ENCODE assay signal across 22 cellular contexts in genomic region chr6:157432861-157433260, GRCh38. TPM values are rescaled to one million over a fixed set of nuclear protein-coding genes. Genes with fewer than 3 reads are reported as not detected.
DNase-seq lines count a peak whose midpoint lies in the region; ATAC-seq and TF ChIP-seq lines count a peak whose summit lies in the region.
"Had no signal": no experiment of that assay in that cellular context is flagged by ENCODE, and none has a peak within 500 bp of the region (broad histone marks: within the 10 kb centered on the region; RNA-seq: fewer than 3 reads in every experiment).

No MANE protein-coding gene starts in this region.

- H3K4me1 ChIP-seq in gastrocnemius medialis, result peaks cover 24 to 48% of the 10 kb centered on the region in 2 donors
- H3K4me1 ChIP-seq: SJSA1 had no signal

- TF ChIP-seq CTCF in dorsolateral prefrontal cortex (IDR thresholded peaks at IDR 0.05 in 54 of 56, conservative IDR thresholded peaks at IDR 0.05 in 2 of 56; ENCODE audit: low read depth in 1 of 56, partially characterized antibody in 56 of 56) (no peak), gastrocnemius medialis (IDR thresholded peaks at IDR 0.05 in 4 of 5, conservative IDR thresholded peaks at IDR 0.05 in 1 of 5) (no peak)

- H3K4me3 ChIP-seq in dorsolateral prefrontal cortex (no peak overlapping the region), gastrocnemius medialis (no peak overlapping the region)
- H3K4me3 ChIP-seq: GM23338, SJSA1 had no signal

- no peak for TF ChIP-seq POLR2A in gastrocnemius medialis (IDR thresholded peaks at IDR 0.05)

- DNase-seq in DMS 273 (lab: John Stamatoyannopoulos, UW; ENCODE audit: unreplicated experiment) (peak; percentile 9), DMS 273 treated with DMSO at 0.1 percent for 48 hours (lab: John Stamatoyannopoulos, UW) (no peak), DMS79 (lab: John Stamatoyannopoulos, UW) (peak; percentile 58), dorsolateral prefrontal cortex (peak in 3 of 10 donors; percentile 49 to 54 (median 51)), gastrocnemius medialis (no peak), AG20443 (ENCODE audit: low spot score) (no peak), GDM1 (lab: John Stamatoyannopoulos, UW) (no peak)
- DNase-seq: BE2C; CD8-positive, alpha-beta memory T cell; GF-D8; H9; KBM-7; MV-4-11; NCI-H1105; NCI-H1436 treated with DMSO at 0.1 percent for 48 hours; NCI-H187 treated with DMSO at 0.1 percent for 48 hours; NCI-H2107; NCI-H524 treated with DMSO at 0.1 percent for 48 hours had no signal

- no peaks in the 10 kb centered on the region for H3K27me3 ChIP-seq in dorsolateral prefrontal cortex
- H3K27me3 ChIP-seq in gastrocnemius medialis, result no peaks in the 10 kb centered on the region
- H3K27me3 ChIP-seq: BE2C, SJSA1 had no signal

- in situ Hi-C loops in gastrocnemius medialis (cut with MboI; ENCODE audit: low sequenced_read_pairs in 4 of 4), result no loop called here

- H3K27ac ChIP-seq in dorsolateral prefrontal cortex (peak overlapping the region in 33 of 59 donors; percentile 2 to 85 (median 50)), gastrocnemius medialis (peak overlapping the region in 3 of 4 donors; percentile 62 to 79 (median 78))
- H3K27ac ChIP-seq: 22Rv1, SJSA1 had no signal

- intact Hi-C loops in dorsolateral prefrontal cortex (cut with DNase I) (loop anchor here in 1 of 2 donors (5.0 kb wide), 1 partner anchor 51 kb away; the partner anchor contains the start of gene ZDHHC14), gastrocnemius medialis (cut with DNase I; ENCODE audit: low total_unique reads) (loop anchor here (5.0 kb wide), 2 partner anchors 51 to 116 kb away; partner anchors contain the start of gene ZDHHC14)

- no peak for ATAC-seq in gastrocnemius medialis
- ATAC-seq: PC-3 had no signal

- H3K9me3 ChIP-seq in gastrocnemius medialis, result no peaks in the 10 kb centered on the region
- H3K9me3 ChIP-seq: BE2C, SJSA1 had no signal

- no peaks in the 10 kb centered on the region for H3K36me3 ChIP-seq in gastrocnemius medialis
- H3K36me3 ChIP-seq: BE2C, SJSA1 had no signal

RNA-seq across cellular contexts. Expression of gene ZDHHC14, which starts 51.9 kb away (rescaled TPM):
- 10 to 100 TPM; 29.9 to 60.8 (median 40.9) TPM for total RNA-seq in dorsolateral prefrontal cortex
- 1 to 10 TPM; 3.7 to 7.7 (median 5.9) TPM for total RNA-seq in gastrocnemius medialis

Comparison
In these comparisons a context has a peak if more than half of its experiments do, and no peak if none do; other contexts are left out.
1. DNase-seq: peak in DMS 273 (single experiment) and DMS79 (single experiment); none in DMS 273 treated with DMSO at 0.1 percent for 48 hours (single experiment), gastrocnemius medialis (0 of 2), AG20443 (single experiment) and GDM1 (single experiment).